Comparison of ENCODE assay signal across 1 cellular context in the genomic region with DNA sequence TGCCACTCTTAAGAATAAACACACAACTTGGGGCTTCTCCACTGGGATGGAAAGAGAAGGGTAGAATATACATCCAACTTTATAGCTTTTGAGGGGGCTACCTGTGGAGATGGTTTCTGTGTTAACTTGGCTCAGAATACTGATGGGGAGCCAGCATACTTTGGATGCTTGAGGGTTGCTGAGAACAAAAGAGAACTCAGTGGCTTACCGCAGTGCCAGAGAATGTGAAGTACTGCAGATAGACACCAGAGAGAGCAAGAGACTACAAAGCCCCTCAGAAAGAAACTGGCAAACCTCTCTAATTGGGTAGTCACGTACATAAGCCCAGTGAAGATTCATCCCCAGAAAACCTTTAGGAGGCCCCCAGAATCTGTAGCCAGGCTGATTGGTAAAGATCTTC.
TF ChIP-seq lines count a peak whose summit lies in the region.

No MANE protein-coding gene starts in this region.

TF ChIP-seq in GM23338, 12 proteins besides CTCF, POLR2A, EP300 and RAD21 (continued from another document):
- TF ChIP-seq, protein P1, sequence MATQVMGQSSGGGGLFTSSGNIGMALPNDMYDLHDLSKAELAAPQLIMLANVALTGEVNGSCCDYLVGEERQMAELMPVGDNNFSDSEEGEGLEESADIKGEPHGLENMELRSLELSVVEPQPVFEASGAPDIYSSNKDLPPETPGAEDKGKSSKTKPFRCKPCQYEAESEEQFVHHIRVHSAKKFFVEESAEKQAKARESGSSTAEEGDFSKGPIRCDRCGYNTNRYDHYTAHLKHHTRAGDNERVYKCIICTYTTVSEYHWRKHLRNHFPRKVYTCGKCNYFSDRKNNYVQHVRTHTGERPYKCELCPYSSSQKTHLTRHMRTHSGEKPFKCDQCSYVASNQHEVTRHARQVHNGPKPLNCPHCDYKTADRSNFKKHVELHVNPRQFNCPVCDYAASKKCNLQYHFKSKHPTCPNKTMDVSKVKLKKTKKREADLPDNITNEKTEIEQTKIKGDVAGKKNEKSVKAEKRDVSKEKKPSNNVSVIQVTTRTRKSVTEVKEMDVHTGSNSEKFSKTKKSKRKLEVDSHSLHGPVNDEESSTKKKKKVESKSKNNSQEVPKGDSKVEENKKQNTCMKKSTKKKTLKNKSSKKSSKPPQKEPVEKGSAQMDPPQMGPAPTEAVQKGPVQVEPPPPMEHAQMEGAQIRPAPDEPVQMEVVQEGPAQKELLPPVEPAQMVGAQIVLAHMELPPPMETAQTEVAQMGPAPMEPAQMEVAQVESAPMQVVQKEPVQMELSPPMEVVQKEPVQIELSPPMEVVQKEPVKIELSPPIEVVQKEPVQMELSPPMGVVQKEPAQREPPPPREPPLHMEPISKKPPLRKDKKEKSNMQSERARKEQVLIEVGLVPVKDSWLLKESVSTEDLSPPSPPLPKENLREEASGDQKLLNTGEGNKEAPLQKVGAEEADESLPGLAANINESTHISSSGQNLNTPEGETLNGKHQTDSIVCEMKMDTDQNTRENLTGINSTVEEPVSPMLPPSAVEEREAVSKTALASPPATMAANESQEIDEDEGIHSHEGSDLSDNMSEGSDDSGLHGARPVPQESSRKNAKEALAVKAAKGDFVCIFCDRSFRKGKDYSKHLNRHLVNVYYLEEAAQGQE (IDR thresholded peaks at IDR 0.05; ENCODE audit: unreplicated experiment): no peak
- TF ChIP-seq, protein P2, sequence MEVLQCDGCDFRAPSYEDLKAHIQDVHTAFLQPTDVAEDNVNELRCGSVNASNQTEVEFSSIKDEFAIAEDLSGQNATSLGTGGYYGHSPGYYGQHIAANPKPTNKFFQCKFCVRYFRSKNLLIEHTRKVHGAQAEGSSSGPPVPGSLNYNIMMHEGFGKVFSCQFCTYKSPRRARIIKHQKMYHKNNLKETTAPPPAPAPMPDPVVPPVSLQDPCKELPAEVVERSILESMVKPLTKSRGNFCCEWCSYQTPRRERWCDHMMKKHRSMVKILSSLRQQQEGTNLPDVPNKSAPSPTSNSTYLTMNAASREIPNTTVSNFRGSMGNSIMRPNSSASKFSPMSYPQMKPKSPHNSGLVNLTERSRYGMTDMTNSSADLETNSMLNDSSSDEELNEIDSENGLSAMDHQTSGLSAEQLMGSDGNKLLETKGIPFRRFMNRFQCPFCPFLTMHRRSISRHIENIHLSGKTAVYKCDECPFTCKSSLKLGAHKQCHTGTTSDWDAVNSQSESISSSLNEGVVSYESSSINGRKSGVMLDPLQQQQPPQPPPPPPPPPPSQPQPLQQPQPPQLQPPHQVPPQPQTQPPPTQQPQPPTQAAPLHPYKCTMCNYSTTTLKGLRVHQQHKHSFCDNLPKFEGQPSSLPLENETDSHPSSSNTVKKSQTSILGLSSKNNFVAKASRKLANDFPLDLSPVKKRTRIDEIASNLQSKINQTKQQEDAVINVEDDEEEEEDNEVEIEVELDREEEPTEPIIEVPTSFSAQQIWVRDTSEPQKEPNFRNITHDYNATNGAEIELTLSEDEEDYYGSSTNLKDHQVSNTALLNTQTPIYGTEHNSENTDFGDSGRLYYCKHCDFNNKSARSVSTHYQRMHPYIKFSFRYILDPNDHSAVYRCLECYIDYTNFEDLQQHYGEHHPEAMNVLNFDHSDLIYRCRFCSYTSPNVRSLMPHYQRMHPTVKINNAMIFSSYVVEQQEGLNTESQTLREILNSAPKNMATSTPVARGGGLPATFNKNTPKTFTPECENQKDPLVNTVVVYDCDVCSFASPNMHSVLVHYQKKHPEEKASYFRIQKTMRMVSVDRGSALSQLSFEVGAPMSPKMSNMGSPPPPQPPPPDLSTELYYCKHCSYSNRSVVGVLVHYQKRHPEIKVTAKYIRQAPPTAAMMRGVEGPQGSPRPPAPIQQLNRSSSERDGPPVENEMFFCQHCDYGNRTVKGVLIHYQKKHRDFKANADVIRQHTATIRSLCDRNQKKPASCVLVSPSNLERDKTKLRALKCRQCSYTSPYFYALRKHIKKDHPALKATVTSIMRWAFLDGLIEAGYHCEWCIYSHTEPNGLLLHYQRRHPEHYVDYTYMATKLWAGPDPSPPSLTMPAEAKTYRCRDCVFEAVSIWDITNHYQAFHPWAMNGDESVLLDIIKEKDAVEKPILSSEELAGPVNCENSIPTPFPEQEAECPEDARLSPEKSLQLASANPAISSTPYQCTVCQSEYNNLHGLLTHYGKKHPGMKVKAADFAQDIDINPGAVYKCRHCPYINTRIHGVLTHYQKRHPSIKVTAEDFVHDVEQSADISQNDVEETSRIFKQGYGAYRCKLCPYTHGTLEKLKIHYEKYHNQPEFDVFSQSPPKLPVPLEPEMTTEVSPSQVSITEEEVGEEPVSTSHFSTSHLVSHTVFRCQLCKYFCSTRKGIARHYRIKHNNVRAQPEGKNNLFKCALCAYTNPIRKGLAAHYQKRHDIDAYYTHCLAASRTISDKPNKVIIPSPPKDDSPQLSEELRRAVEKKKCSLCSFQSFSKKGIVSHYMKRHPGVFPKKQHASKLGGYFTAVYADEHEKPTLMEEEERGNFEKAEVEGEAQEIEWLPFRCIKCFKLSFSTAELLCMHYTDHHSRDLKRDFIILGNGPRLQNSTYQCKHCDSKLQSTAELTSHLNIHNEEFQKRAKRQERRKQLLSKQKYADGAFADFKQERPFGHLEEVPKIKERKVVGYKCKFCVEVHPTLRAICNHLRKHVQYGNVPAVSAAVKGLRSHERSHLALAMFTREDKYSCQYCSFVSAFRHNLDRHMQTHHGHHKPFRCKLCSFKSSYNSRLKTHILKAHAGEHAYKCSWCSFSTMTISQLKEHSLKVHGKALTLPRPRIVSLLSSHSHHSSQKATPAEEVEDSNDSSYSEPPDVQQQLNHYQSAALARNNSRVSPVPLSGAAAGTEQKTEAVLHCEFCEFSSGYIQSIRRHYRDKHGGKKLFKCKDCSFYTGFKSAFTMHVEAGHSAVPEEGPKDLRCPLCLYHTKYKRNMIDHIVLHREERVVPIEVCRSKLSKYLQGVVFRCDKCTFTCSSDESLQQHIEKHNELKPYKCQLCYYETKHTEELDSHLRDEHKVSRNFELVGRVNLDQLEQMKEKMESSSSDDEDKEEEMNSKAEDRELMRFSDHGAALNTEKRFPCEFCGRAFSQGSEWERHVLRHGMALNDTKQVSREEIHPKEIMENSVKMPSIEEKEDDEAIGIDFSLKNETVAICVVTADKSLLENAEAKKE (CRISPR knock-in tag; IDR thresholded peaks at IDR 0.05): peak; percentile 70; the same call in 1 of the 2 replicates
- TF ChIP-seq EZH2phosphoT487 (IDR thresholded peaks at IDR 0.05; ENCODE audit: unreplicated experiment) (no peak), CREB1 (CRISPR knock-in tag; IDR thresholded peaks at IDR 0.05; ENCODE audit: low read depth) (no peak), JUNB (IDR thresholded peaks at IDR 0.05; ENCODE audit: unreplicated experiment) (no peak), STAT1 (IDR thresholded peaks at IDR 0.05; ENCODE audit: unreplicated experiment) (no peak), EZH2 (IDR thresholded peaks at IDR 0.05; ENCODE audit: low read depth, unreplicated experiment) (no peak)
- TF ChIP-seq, protein P3, sequence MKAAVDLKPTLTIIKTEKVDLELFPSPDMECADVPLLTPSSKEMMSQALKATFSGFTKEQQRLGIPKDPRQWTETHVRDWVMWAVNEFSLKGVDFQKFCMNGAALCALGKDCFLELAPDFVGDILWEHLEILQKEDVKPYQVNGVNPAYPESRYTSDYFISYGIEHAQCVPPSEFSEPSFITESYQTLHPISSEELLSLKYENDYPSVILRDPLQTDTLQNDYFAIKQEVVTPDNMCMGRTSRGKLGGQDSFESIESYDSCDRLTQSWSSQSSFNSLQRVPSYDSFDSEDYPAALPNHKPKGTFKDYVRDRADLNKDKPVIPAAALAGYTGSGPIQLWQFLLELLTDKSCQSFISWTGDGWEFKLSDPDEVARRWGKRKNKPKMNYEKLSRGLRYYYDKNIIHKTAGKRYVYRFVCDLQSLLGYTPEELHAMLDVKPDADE (IDR thresholded peaks at IDR 0.05): no peak
